18 cellular contexts compared by ENCODE assay signal in genomic region chr14:96088911-96089310, GRCh38. TPM values are rescaled to one million over a fixed set of nuclear protein-coding genes. Genes with fewer than 3 reads are reported as not detected.
DNase-seq lines count a peak whose midpoint lies in the region; ATAC-seq and TF ChIP-seq lines count a peak whose summit lies in the region.
"Had no signal": no experiment of that assay in that cellular context is flagged by ENCODE, and none has a peak within 500 bp of the region (broad histone marks: within the 10 kb centered on the region; RNA-seq: fewer than 3 reads in every experiment).

No MANE protein-coding gene starts in this region.

- H3K27ac Mint-ChIP-seq in brain (peak overlapping the region in 3 of 5 experiments; percentile 16 to 98 (median 38)), nephron (peak overlapping the region; percentile 33 to 52 (median 41))
- no peak overlapping the region for H3K27ac Mint-ChIP-seq in natural killer cell treated with Interleukin-12 subunit alpha and Interleukin-12 subunit beta and Interleukin-15 and Interleukin-18, amount 100 ng/mL, for 72 hours
- H3K27ac Mint-ChIP-seq: CD14-positive monocyte, GM23338 had no signal

- H3K4me2 ChIP-seq in BLaER1 treated with 17β-estradiol and CSF1 and Interleukin-3, amounts not matched to agents 10 nM and 100 nM, result peak overlapping the region in 6 of 11 experiments; percentile 7 to 78 (median 70); a peak in 10 of 22 replicates
- H3K4me2 ChIP-seq: A549, GM23338 had no signal

- TF ChIP-seq POLR2A in sigmoid colon (IDR thresholded peaks at IDR 0.05), result no peak

- peak; percentile 46 for DNase-seq in sigmoid colon
- no peak for DNase-seq in natural killer cell treated with Interleukin-12 subunit alpha and Interleukin-12 subunit beta and Interleukin-15 and Interleukin-18, amount 100 ng/mL, for 72 hours (ENCODE audit: low spot score)
- no peak for DNase-seq in kidney tubule cell (ENCODE audit: low spot score)
- DNase-seq: AML-193; CD4-positive, alpha-beta memory T cell; DMS153; DMS79; GDM1; HCEC 1CT had no signal

- no peaks in the 10 kb centered on the region for H3K9me3 ChIP-seq in BLaER1 treated with 17β-estradiol and CSF1 and Interleukin-3, amounts not matched to agents 10 nM and 100 nM (replicated peaks in 1 of 11)
- no peaks in the 10 kb centered on the region for H3K9me3 ChIP-seq in sigmoid colon
- H3K9me3 ChIP-seq: A549 had no signal

- H3K4me3 Mint-ChIP-seq in brain (no peak overlapping the region), nephron (no peak overlapping the region)
- H3K4me3 Mint-ChIP-seq in natural killer cell treated with Interleukin-12 subunit alpha and Interleukin-12 subunit beta and Interleukin-15 and Interleukin-18, amount 100 ng/mL, for 72 hours, result no peak overlapping the region
- H3K4me3 Mint-ChIP-seq: CD14-positive monocyte; CD4-positive, alpha-beta memory T cell; GM23338 had no signal

- H3K9ac ChIP-seq in BLaER1 treated with 17β-estradiol and CSF1 and Interleukin-3, amounts not matched to agents 10 nM and 100 nM, result no peak overlapping the region

- ATAC-seq in natural killer cell treated with Interleukin-12 subunit alpha and Interleukin-12 subunit beta and Interleukin-15 and Interleukin-18, amount 100 ng/mL, for 72 hours, result no peak
- ATAC-seq in HG03521 (IDR thresholded peaks at IDR 0.05; ENCODE audit: unreplicated experiment), result no peak
- ATAC-seq: A549, GM23338 had no signal

- no peaks in the 10 kb centered on the region for H3K9me3 Mint-ChIP-seq in brain
- no peaks in the 10 kb centered on the region for H3K9me3 Mint-ChIP-seq in nephron
- no peaks in the 10 kb centered on the region for H3K9me3 Mint-ChIP-seq in natural killer cell treated with Interleukin-12 subunit alpha and Interleukin-12 subunit beta and Interleukin-15 and Interleukin-18, amount 100 ng/mL, for 72 hours
- H3K9me3 Mint-ChIP-seq: CD14-positive monocyte; CD4-positive, alpha-beta memory T cell; GM23338 had no signal

- peaks cover 26 to 68% (median 60%) of the 10 kb centered on the region in 10 experiments for H3K4me1 ChIP-seq in BLaER1 treated with 17β-estradiol and CSF1 and Interleukin-3, amounts not matched to agents 10 nM and 100 nM
- H3K4me1 ChIP-seq in sigmoid colon, result peaks cover 0 to 53% (median 28%) of the 10 kb centered on the region in 4 donors

- H3K36me3 ChIP-seq in BLaER1 treated with 17β-estradiol and CSF1 and Interleukin-3, amounts not matched to agents 10 nM and 100 nM, result peaks cover 5 to 39% (median 32%) of the 10 kb centered on the region in 11 experiments; a peak in 20 of 22 replicates
- peaks cover 0 to 32% (median 3%) of the 10 kb centered on the region in 4 donors for H3K36me3 ChIP-seq in sigmoid colon

- no peak for TF ChIP-seq EP300 in sigmoid colon (IDR thresholded peaks at IDR 0.05)

- peaks cover 66% of the 10 kb centered on the region for H3K4me1 Mint-ChIP-seq in brain
- peaks cover 52% of the 10 kb centered on the region for H3K4me1 Mint-ChIP-seq in nephron
- no peaks in the 10 kb centered on the region for H3K4me1 Mint-ChIP-seq in natural killer cell treated with Interleukin-12 subunit alpha and Interleukin-12 subunit beta and Interleukin-15 and Interleukin-18, amount 100 ng/mL, for 72 hours (ENCODE audit: low read depth in 2 of 2)
- H3K4me1 Mint-ChIP-seq: CD14-positive monocyte; CD4-positive, alpha-beta memory T cell had no signal

- H3K27me3 ChIP-seq in BLaER1 treated with 17β-estradiol and CSF1 and Interleukin-3, amounts not matched to agents 10 nM and 100 nM, result no peaks in the 10 kb centered on the region
- H3K27me3 ChIP-seq in sigmoid colon, result no peaks in the 10 kb centered on the region

- WGBS in sigmoid colon, 2 donors, result 89% methylated on average over 7 of the region's 7 CpGs

- H3K36me3 Mint-ChIP-seq in brain (peaks cover 31% of the 10 kb centered on the region), nephron (ENCODE audit: low read depth) (peaks cover 11% of the 10 kb centered on the region)
- no peaks in the 10 kb centered on the region for H3K36me3 Mint-ChIP-seq in natural killer cell treated with Interleukin-12 subunit alpha and Interleukin-12 subunit beta and Interleukin-15 and Interleukin-18, amount 100 ng/mL, for 72 hours
- H3K36me3 Mint-ChIP-seq: CD14-positive monocyte had no signal

- no peak overlapping the region for H3K27ac ChIP-seq in BLaER1 treated with 17β-estradiol and CSF1 and Interleukin-3, amounts not matched to agents 10 nM and 100 nM
- no peak overlapping the region for H3K27ac ChIP-seq in sigmoid colon
- H3K27ac ChIP-seq: 22Rv1, A549, HL-60 had no signal

- no peaks in the 10 kb centered on the region for H3K27me3 Mint-ChIP-seq in brain
- peaks cover 17% of the 10 kb centered on the region for H3K27me3 Mint-ChIP-seq in nephron (ENCODE audit: low read depth)
- peaks cover 0 to 4% of the 10 kb centered on the region in 2 donors for H3K27me3 Mint-ChIP-seq in natural killer cell treated with Interleukin-12 subunit alpha and Interleukin-12 subunit beta and Interleukin-15 and Interleukin-18, amount 100 ng/mL, for 72 hours

- intact Hi-C loops in sigmoid colon (cut with DNase I), result no loop called here

- no peak overlapping the region for H3K4me3 ChIP-seq in BLaER1 treated with 17β-estradiol and CSF1 and Interleukin-3, amounts not matched to agents 10 nM and 100 nM
- no peak overlapping the region for H3K4me3 ChIP-seq in sigmoid colon
- H3K4me3 ChIP-seq: A549, GM23338 had no signal

- peaks cover 0 to 39% (median 17%) of the 10 kb centered on the region in 11 experiments; a peak in 12 of 22 replicates for H4K20me1 ChIP-seq in BLaER1 treated with 17β-estradiol and CSF1 and Interleukin-3, amounts not matched to agents 10 nM and 100 nM

- TF ChIP-seq CTCF in brain (conservative IDR thresholded peaks at IDR 0.05) (no peak), nephron (IDR thresholded peaks at IDR 0.05; ENCODE audit: unreplicated experiment in 3 of 3) (no peak), sigmoid colon (IDR thresholded peaks at IDR 0.05) (no peak)

RNA-seq across cellular contexts. Expression of gene C14orf132, which starts 49.7 kb away (rescaled TPM):
- 69.2 TPM for polyA plus RNA-seq in brain (ENCODE audit: insufficient read depth, low read depth, low replicate concordance)
- 10 to 100 TPM; 10.4 to 30.4 (median 23.6) TPM for total RNA-seq in sigmoid colon
- polyA plus RNA-seq in sigmoid colon, result 1 to 10 TPM; 2.4 to 4.3 (median 3.2) TPM
- total RNA-seq in natural killer cell treated with Interleukin-12 subunit alpha and Interleukin-12 subunit beta and Interleukin-15 and Interleukin-18, amount 100 ng/mL, for 72 hours, result not detected
- polyA plus RNA-seq: CD14-positive monocyte had no signal

Comparison
In these comparisons a context has a peak if more than half of its experiments do, and no peak if none do; other contexts are left out.
1. H3K27ac Mint-ChIP-seq: peak in brain (3 of 5) and nephron (3 of 3); none in natural killer cell treated with Interleukin-12 subunit alpha and Interleukin-12 subunit beta and Interleukin-15 and Interleukin-18, amount 100 ng/mL, for 72 hours (0 of 2).
2. RNA of gene C14orf132, which starts 49.7 kb away (total RNA-seq): 10.4 to 30.4 TPM in sigmoid colon; not detected in natural killer cell treated with Interleukin-12 subunit alpha and Interleukin-12 subunit beta and Interleukin-15 and Interleukin-18, amount 100 ng/mL, for 72 hours; every median in the first group is over 10 times any median in the second.